ENCODE assay signal across 7 cellular contexts in the genomic region with DNA sequence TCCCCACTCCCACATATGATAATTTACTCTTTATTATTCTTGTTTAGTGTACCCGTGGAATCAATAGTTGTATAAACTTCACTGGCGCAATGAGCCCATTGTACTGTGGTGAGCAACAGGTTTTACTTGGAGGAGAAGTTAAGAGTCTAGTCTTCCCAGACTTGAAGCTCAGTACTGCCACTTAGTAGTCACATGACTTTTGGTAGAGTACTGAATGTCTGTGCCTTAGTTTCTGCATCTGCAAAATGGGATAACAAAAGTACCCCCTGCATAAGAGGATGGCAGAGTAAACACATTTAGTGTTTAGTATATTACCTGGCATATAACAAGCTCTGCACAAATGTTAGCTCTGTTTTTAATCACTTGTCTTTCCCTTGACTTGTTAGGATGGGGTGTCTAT.
"Had no signal": no experiment of that assay in that cellular context is flagged by ENCODE, and none has a peak within 500 bp of the region (broad histone marks: within the 10 kb centered on the region; RNA-seq: fewer than 3 reads in every experiment).

No MANE protein-coding gene starts in this region.

- H3K4me3 Mint-ChIP-seq: IgD-negative memory B cell had no signal

- H3K27ac ChIP-seq: HL-60 had no signal

- ATAC-seq: HepG2 had no signal

- DNase-seq: IMR-90, KBM-7, KG1 had no signal

- FAIRE-seq: HepG2, HTR-8/SVneo had no signal
